Comparison of ENCODE assay signal across 27 cellular contexts in genomic region chr6:91152824-91153223, GRCh38.
"Had no signal": no experiment of that assay in that cellular context is flagged by ENCODE, and none has a peak within 500 bp of the region (broad histone marks: within the 10 kb centered on the region; RNA-seq: fewer than 3 reads in every experiment).

No MANE protein-coding gene starts in this region.

- H3K4me3 ChIP-seq: stomach, suprapubic skin, testis, thoracic aorta, thyroid gland, tibial artery, tibial nerve, transverse colon, upper lobe of left lung, upper lobe of right lung, uterus, vagina had no signal

- ATAC-seq: stimulated activated effector memory CD8-positive, alpha-beta T cell treated with anti-CD3 and anti-CD28 coated beads, Interleukin-12 subunit alpha, Interleukin-12 subunit beta, amount 100 ng/mL, for 72 hours; stimulated activated memory B cell treated with anti-CD40 and anti-IgM and Interleukin-4, amounts not matched to agents 10 μg/mL and 1 μg/mL and 100 μg/mL, for 72 hours; stimulated activated naive B cell treated with anti-CD40 and anti-IgM and Interleukin-4, amounts not matched to agents 10 μg/mL and 1 μg/mL and 100 μg/mL, for 72 hours; stimulated activated naive CD8-positive, alpha-beta T cell treated with anti-CD3 and anti-CD28 coated beads, Interleukin-15, amount 100 ng/mL, for 72 hours; stimulated activated naive CD8-positive, alpha-beta T cell treated with anti-CD3 and anti-CD28 coated beads, Interleukin-15, Interleukin-2, amounts not matched to agents 100 U/mL and 50 U/mL, for 24 hours; upper lobe of right lung had no signal

- H3K4me1 ChIP-seq: stomach, suprapubic skin, testis, thyroid gland, tibial artery, transverse colon, upper lobe of left lung, upper lobe of right lung, uterus, vagina had no signal

- FAIRE-seq: urothelium cell line had no signal

- H3K9me3 ChIP-seq: stomach, suprapubic skin, testis, thoracic aorta, thyroid gland, tibial artery, tibial nerve, transverse colon, upper lobe of left lung, upper lobe of right lung, uterus, vagina had no signal

- H3K27me3 ChIP-seq: stomach, suprapubic skin, testis, thyroid gland, tibial artery, tibial nerve, transverse colon, upper lobe of left lung, upper lobe of right lung, uterus, vagina had no signal

- H3K27ac ChIP-seq: stomach, suprapubic skin, testis, thoracic aorta, thyroid gland, tibial artery, tibial nerve, transverse colon, upper lobe of left lung, upper lobe of right lung, uterus, vagina had no signal

- H3K36me3 ChIP-seq: stomach, suprapubic skin, thoracic aorta, thyroid gland, tibial artery, tibial nerve, transverse colon, upper lobe of left lung, upper lobe of right lung, uterus, vagina had no signal

- DNase-seq: stimulated activated CD4-positive, alpha-beta T cell treated with anti-CD3 and anti-CD28 coated beads, Interleukin-2, amount 100 ng/mL, for 48 hours; stimulated activated CD4-positive, alpha-beta T cell treated with anti-CD3 and anti-CD28 coated beads, Interleukin-4, amount 100 ng/mL, for 1 hour; stimulated activated CD4-positive, alpha-beta T cell treated with anti-CD3 and anti-CD28 coated beads, Interleukin-4, amount 100 ng/mL, for 24 hours; stimulated activated CD4-positive, alpha-beta T cell treated with anti-CD3 and anti-CD28 coated beads, Interleukin-4, amount 100 ng/mL, for 4 hours; stimulated activated CD8-positive, alpha-beta memory T cell treated with anti-CD3 and anti-CD28 coated beads, Interleukin-4, amount 100 ng/mL, for 48 hours; stimulated activated naive B cell treated with anti-CD40 and anti-IgM and Interleukin-4, amounts not matched to agents 10 μg/mL and 1 μg/mL and 100 μg/mL, for 72 hours; stimulated activated naive CD4-positive, alpha-beta T cell; stimulated activated naive CD4-positive, alpha-beta T cell treated with Interleukin-2 at 50 U/mL for 16 hours; stimulated activated naive CD8-positive, alpha-beta T cell treated with anti-CD3 and anti-CD28 coated beads, Interleukin-15, amount 100 ng/mL, for 72 hours; stimulated activated naive CD8-positive, alpha-beta T cell treated with anti-CD3 and anti-CD28 coated beads, Interleukin-15, Interleukin-2, amounts not matched to agents 100 U/mL and 50 U/mL, for 24 hours; stomach; substantia nigra; testis; thyroid gland; tibial artery; transverse colon; trophoblast cell; upper lobe of left lung; upper lobe of right lung; uterus had no signal
